ENCODE assay signal across 8 cellular contexts in genomic region chrX:154412468-154412867, GRCh38. TPM values are rescaled to one million over a fixed set of nuclear protein-coding genes. Genes with fewer than 3 reads are reported as not detected.
DNase-seq lines count a peak whose midpoint lies in the region; ATAC-seq and TF ChIP-seq lines count a peak whose summit lies in the region.

No MANE protein-coding gene starts in this region.

- peak; percentile 39 for DNase-seq in activated CD4-positive, alpha-beta T cell treated with anti-CD3 and anti-CD28 coated beads for 48 hours
- no peak for DNase-seq in activated CD4-positive, alpha-beta T cell treated with anti-CD3 and anti-CD28 coated beads for 1 hour
- peak; percentile 49 for DNase-seq in activated CD8-positive, alpha-beta T cell treated with anti-CD3 and anti-CD28 coated beads for 36 hours
- DNase-seq in right atrium auricular region (ENCODE audit: low spot score), result no peak
- DNase-seq in stimulated activated CD8-positive, alpha-beta memory T cell treated with anti-CD3 and anti-CD28 coated beads, Interleukin-4, amount 100 ng/mL, for 48 hours, result peak; percentile 41
- no peak for DNase-seq in posterior vena cava (ENCODE audit: low spot score)
- no peak for DNase-seq in occipital lobe (lab: John Stamatoyannopoulos, UW)

- no peaks in the 10 kb centered on the region for H3K27me3 ChIP-seq in right atrium auricular region

- H3K4me3 ChIP-seq in right atrium auricular region, result peak overlapping the region; percentile 67 to 68

- H3K4me1 Mint-ChIP-seq in activated CD8-positive, alpha-beta T cell treated with anti-CD3 and anti-CD28 coated beads for 36 hours (ENCODE audit: low read depth), result peaks cover 10% of the 10 kb centered on the region

- no peaks in the 10 kb centered on the region for H3K9me3 ChIP-seq in right atrium auricular region

- H3K4me1 ChIP-seq in right atrium auricular region, result peaks cover 0 to 21% of the 10 kb centered on the region in 2 donors

- CTCF ChIA-PET in activated CD8-positive, alpha-beta T cell treated with anti-CD3 and anti-CD28 coated beads for 36 hours (lab: Charles Lee), result no interaction called here

- peak overlapping the region; percentile 91 for H3K4me3 Mint-ChIP-seq in activated CD8-positive, alpha-beta T cell treated with anti-CD3 and anti-CD28 coated beads for 36 hours

- intact Hi-C loops in activated CD8-positive, alpha-beta T cell treated with anti-CD3 and anti-CD28 coated beads for 36 hours (cut with micrococcal nuclease), result no loop called here
- intact Hi-C loops in posterior vena cava (cut with DNase I), result no loop called here

- POLR2A ChIA-PET in activated CD8-positive, alpha-beta T cell treated with anti-CD3 and anti-CD28 coated beads for 36 hours (lab: Charles Lee), result interaction anchor here (0.7 to 7.6 kb wide), 4 partner anchors 8 to 46 kb away, joined by 3 to 97 read pairs (median 6); partner anchors contain the start of gene RPL10

- peak overlapping the region; percentile 87 to 91 for H3K27ac ChIP-seq in right atrium auricular region

- no peaks in the 10 kb centered on the region for H3K9me3 Mint-ChIP-seq in activated CD8-positive, alpha-beta T cell treated with anti-CD3 and anti-CD28 coated beads for 36 hours

- no peaks in the 10 kb centered on the region for H3K36me3 ChIP-seq in right atrium auricular region

- peak overlapping the region; percentile 81 for H3K27ac Mint-ChIP-seq in activated CD8-positive, alpha-beta T cell treated with anti-CD3 and anti-CD28 coated beads for 36 hours

- peak; percentile 51 for ATAC-seq in activated CD8-positive, alpha-beta T cell treated with anti-CD3 and anti-CD28 coated beads for 36 hours
- no peak for ATAC-seq in GM19023 (IDR thresholded peaks at IDR 0.05; ENCODE audit: unreplicated experiment)

- H3K27me3 Mint-ChIP-seq in activated CD8-positive, alpha-beta T cell treated with anti-CD3 and anti-CD28 coated beads for 36 hours, result no peaks in the 10 kb centered on the region

- peaks cover 8% of the 10 kb centered on the region for H3K36me3 Mint-ChIP-seq in activated CD8-positive, alpha-beta T cell treated with anti-CD3 and anti-CD28 coated beads for 36 hours (ENCODE audit: low read depth)

- no peak for TF ChIP-seq CTCF in activated CD8-positive, alpha-beta T cell treated with anti-CD3 and anti-CD28 coated beads for 36 hours (IDR thresholded peaks at IDR 0.05)
- no peak for TF ChIP-seq CTCF in right atrium auricular region (IDR thresholded peaks at IDR 0.05)

RNA-seq across cellular contexts. Expression of gene TAFAZZIN, which starts 1.1 kb away (rescaled TPM):
- 10 to 100 TPM; 49.8 to 53.4 TPM for total RNA-seq in activated CD8-positive, alpha-beta T cell treated with anti-CD3 and anti-CD28 coated beads for 36 hours
- total RNA-seq in right atrium auricular region, result 10 to 100 TPM; 24.8 to 28.9 TPM
- 10 to 100 TPM; 25.3 to 28.1 TPM for total RNA-seq in posterior vena cava
- total RNA-seq in occipital lobe, result 10.9 TPM

RNA-seq across cellular contexts. Expression of gene DNASE1L1, which starts 3.4 kb away (rescaled TPM):
- total RNA-seq in activated CD8-positive, alpha-beta T cell treated with anti-CD3 and anti-CD28 coated beads for 36 hours, result 10 to 100 TPM in 1 of 2 experiments, 1 to 10 TPM in 1; 9.4 to 10.3 TPM
- total RNA-seq in right atrium auricular region, result 10 to 100 TPM; 74.4 to 84.0 TPM
- 10 to 100 TPM; 15.9 to 20.0 TPM for total RNA-seq in posterior vena cava
- 4.4 TPM for total RNA-seq in occipital lobe

RNA-seq across cellular contexts. Expression of gene RPL10, which starts 14.3 kb away (rescaled TPM):
- total RNA-seq in activated CD8-positive, alpha-beta T cell treated with anti-CD3 and anti-CD28 coated beads for 36 hours, result 1,000 to 10,000 TPM; 3,574 to 3,675 TPM
- total RNA-seq in right atrium auricular region (1,000 to 10,000 TPM; 1,667 to 4,587 TPM), posterior vena cava (1,000 to 10,000 TPM; 2,294 to 2,387 TPM), occipital lobe (2,213 TPM)

RNA-seq across cellular contexts. Expression of gene ATP6AP1, which starts 16.0 kb away (rescaled TPM):
- 10 to 100 TPM; 21.3 to 22.5 TPM for total RNA-seq in activated CD8-positive, alpha-beta T cell treated with anti-CD3 and anti-CD28 coated beads for 36 hours
- 10 to 100 TPM; 50.3 to 77.7 TPM for total RNA-seq in right atrium auricular region
- 10 to 100 TPM; 43.8 to 59.9 TPM for total RNA-seq in posterior vena cava
- 42.7 TPM for total RNA-seq in occipital lobe

RNA-seq across cellular contexts. Expression of gene GDI1, which starts 24.5 kb away (rescaled TPM):
- total RNA-seq in activated CD8-positive, alpha-beta T cell treated with anti-CD3 and anti-CD28 coated beads for 36 hours, result 10 to 100 TPM; 76.5 TPM
- 100 to 1,000 TPM in 1 of 2 donors, 10 to 100 TPM in 1; 73.8 to 116 TPM for total RNA-seq in right atrium auricular region
- 100 to 1,000 TPM; 106 to 108 TPM for total RNA-seq in posterior vena cava
- total RNA-seq in occipital lobe, result 192 TPM

Comparison
In these comparisons a context has a peak if more than half of its experiments do, and no peak if none do; other contexts are left out.
1. DNase-seq: peak in activated CD4-positive, alpha-beta T cell treated with anti-CD3 and anti-CD28 coated beads for 48 hours (single experiment), activated CD8-positive, alpha-beta T cell treated with anti-CD3 and anti-CD28 coated beads for 36 hours (single experiment) and stimulated activated CD8-positive, alpha-beta memory T cell treated with anti-CD3 and anti-CD28 coated beads, Interleukin-4, amount 100 ng/mL, for 48 hours (single experiment); none in activated CD4-positive, alpha-beta T cell treated with anti-CD3 and anti-CD28 coated beads for 1 hour (single experiment), right atrium auricular region (single experiment), posterior vena cava (single experiment) and occipital lobe (single experiment).